In genomic region chr1:63590161-63590560, GRCh38 we compare ENCODE assay signal across 22 cellular contexts. TPM values are rescaled to one million over a fixed set of nuclear protein-coding genes. Genes with fewer than 3 reads are reported as not detected.
DNase-seq lines count a peak whose midpoint lies in the region; ATAC-seq and TF ChIP-seq lines count a peak whose summit lies in the region.
"Had no signal": no experiment of that assay in that cellular context is flagged by ENCODE, and none has a peak within 500 bp of the region (broad histone marks: within the 10 kb centered on the region; RNA-seq: fewer than 3 reads in every experiment).

No MANE protein-coding gene starts in this region.

- ATAC-seq in Right ventricle myocardium superior (ENCODE audit: poor library complexity) (no peak), body of pancreas (peak; percentile 31), thoracic aorta (ENCODE audit: insufficient number of reproducible peaks, low FRiP score, low read depth) (no peak), GM18505 (IDR thresholded peaks at IDR 0.05; ENCODE audit: unreplicated experiment) (no peak)
- ATAC-seq: stimulated activated naive CD8-positive, alpha-beta T cell treated with anti-CD3 and anti-CD28 coated beads, Interleukin-15, amount 100 ng/mL, for 72 hours had no signal

- intact Hi-C loops in Right ventricle myocardium superior (cut with DNase I), result no loop called here
- intact Hi-C loops in body of pancreas (cut with DNase I), result no loop called here

- TF ChIP-seq CTCF in cardiac muscle cell (IDR thresholded peaks at IDR 0.05; ENCODE audit: low read depth, low read length), result no peak
- TF ChIP-seq CTCF in body of pancreas (IDR thresholded peaks at IDR 0.05), result no peak
- TF ChIP-seq CTCF in hepatocyte (IDR thresholded peaks at IDR 0.05; ENCODE audit: poor library complexity), result no peak
- TF ChIP-seq CTCF in thoracic aorta (IDR thresholded peaks at IDR 0.05), result no peak

- H3K27me3 ChIP-seq in cardiac muscle cell (no peaks in the 10 kb centered on the region), body of pancreas (no peaks in the 10 kb centered on the region), hepatocyte (no peaks in the 10 kb centered on the region), thoracic aorta (replicated peaks; ENCODE audit: insufficient read depth) (no peaks in the 10 kb centered on the region)
- H3K27me3 ChIP-seq: BLaER1, brain microvascular endothelial cell, neutrophil, SJSA1, upper lobe of left lung had no signal

- TF ChIP-seq POLR2A in body of pancreas (IDR thresholded peaks at IDR 0.05), result peak in 1 of 3 donors; percentile 8
- TF ChIP-seq POLR2A in GM18505 (IDR thresholded peaks at IDR 0.05; ENCODE audit: borderline replicate concordance, extremely low read depth, insufficient read depth, insufficient read length), result no peak

- WGBS in body of pancreas, 2 donors, result 40 to 44% methylated on average over 3 of the region's 3 CpGs
- 76% methylated on average over 3 of the region's 3 CpGs for WGBS in hepatocyte (ENCODE audit: low lambda C conversion rate, missing lambda C conversion rate)

- H3K9me2 ChIP-seq in hepatocyte (replicated peaks; ENCODE audit: insufficient read depth), result no peaks in the 10 kb centered on the region

- peak in 1 of 2 donors; percentile 9 for DNase-seq in cardiac muscle cell (ENCODE audit: low read depth in 1 of 2, low spot score in 1 of 2)
- DNase-seq in Right ventricle myocardium superior, result no peak
- peak; percentile 35 to 46 (median 40) for DNase-seq in body of pancreas
- DNase-seq in hepatocyte (ENCODE audit: low spot score), result no peak
- DNase-seq in thoracic aorta (ENCODE audit: low spot score), result no peak
- no peak for DNase-seq in NCI-H2107 (lab: John Stamatoyannopoulos, UW)
- DNase-seq in stimulated activated CD4-positive, alpha-beta T cell treated with anti-CD3 and anti-CD28 coated beads, Interleukin-2, amount 100 ng/mL, for 24 hours, result no peak
- DNase-seq: activated CD4-positive, alpha-beta T cell treated with anti-CD3 and anti-CD28 coated beads for 4 hours; activated naive CD4-positive, alpha-beta T cell treated with anti-CD3 and anti-CD28 coated beads, Interleukin-2, amount 50 U/mL, for 16 hours; brain microvascular endothelial cell; Caco-2; dermis blood vessel endothelial cell; kidney; NCI-H187 treated with DMSO at 0.1 percent for 48 hours; stimulated activated CD4-positive, alpha-beta T cell treated with anti-CD3 and anti-CD28 coated beads, Interleukin-12 subunit alpha, Interleukin-12 subunit beta, amount 100 ng/mL, for 4 hours; stimulated activated naive CD8-positive, alpha-beta T cell treated with anti-CD3 and anti-CD28 coated beads, Interleukin-15, amount 100 ng/mL, for 72 hours; T-helper 1 cell; upper lobe of left lung had no signal

- peak overlapping the region; percentile 27 for H3K4me2 ChIP-seq in hepatocyte
- H3K4me2 ChIP-seq: BLaER1 had no signal

- H2AFZ ChIP-seq in hepatocyte, result no peak overlapping the region

- peaks cover 1% of the 10 kb centered on the region for H3K36me3 ChIP-seq in cardiac muscle cell
- H3K36me3 ChIP-seq in body of pancreas (replicated peaks in 1 of 2; ENCODE audit: insufficient read depth in 1 of 2, low read depth in 2 of 2), result no peaks in the 10 kb centered on the region
- H3K36me3 ChIP-seq in hepatocyte (replicated peaks; ENCODE audit: insufficient read depth, low read depth), result no peaks in the 10 kb centered on the region
- no peaks in the 10 kb centered on the region for H3K36me3 ChIP-seq in thoracic aorta
- H3K36me3 ChIP-seq: BLaER1, brain microvascular endothelial cell, neutrophil, SJSA1, upper lobe of left lung had no signal

- no peaks in the 10 kb centered on the region for H4K20me1 ChIP-seq in hepatocyte (ENCODE audit: insufficient read depth, poor library complexity, severe bottlenecking)
- H4K20me1 ChIP-seq: BLaER1 had no signal

- H3K4me3 ChIP-seq in cardiac muscle cell (no peak overlapping the region), body of pancreas (no peak overlapping the region), hepatocyte (no peak overlapping the region), thoracic aorta (peak overlapping the region; percentile 39)
- H3K4me3 ChIP-seq: BLaER1, SJSA1, upper lobe of left lung had no signal

- peaks cover 4% of the 10 kb centered on the region for H3K79me2 ChIP-seq in hepatocyte

- H3K9me3 ChIP-seq in cardiac muscle cell (ENCODE audit: low read depth), result no peaks in the 10 kb centered on the region
- H3K9me3 ChIP-seq in body of pancreas, result no peaks in the 10 kb centered on the region
- no peaks in the 10 kb centered on the region for H3K9me3 ChIP-seq in hepatocyte (ENCODE audit: low read depth)
- no peaks in the 10 kb centered on the region for H3K9me3 ChIP-seq in thoracic aorta
- H3K9me3 ChIP-seq: BLaER1, Caco-2, neutrophil, SJSA1, upper lobe of left lung had no signal

- H3K4me1 ChIP-seq in cardiac muscle cell (ENCODE audit: low read depth) (peaks cover 15% of the 10 kb centered on the region), body of pancreas (peaks cover 29% of the 10 kb centered on the region), hepatocyte (ENCODE audit: insufficient read depth) (peaks cover 3% of the 10 kb centered on the region), thoracic aorta (ENCODE audit: control insufficient read depth in 1 of 2, low read depth in 2 of 2) (peaks cover 9 to 42% of the 10 kb centered on the region in 2 donors)

- H3K27ac ChIP-seq in cardiac muscle cell (peak overlapping the region; percentile 52), body of pancreas (peak overlapping the region; percentile 6 to 71 (median 44)), hepatocyte (no peak overlapping the region), thoracic aorta (peak overlapping the region; percentile 52 to 56)
- H3K27ac ChIP-seq: BLaER1, brain microvascular endothelial cell, neutrophil, SJSA1, upper lobe of left lung had no signal

RNA-seq across cellular contexts. Expression of gene PGM1, which starts 3.0 kb away (rescaled TPM):
- total RNA-seq in cardiac muscle cell, result 344 and 361 TPM in 2 replicates
- 264 and 277 TPM in 2 replicates for polyA plus RNA-seq in cardiac muscle cell
- 283 TPM for total RNA-seq in Right ventricle myocardium superior
- 100 to 1,000 TPM in 1 of 2 donors, 10 to 100 TPM in 1; 68.5 to 123 TPM for total RNA-seq in body of pancreas
- total RNA-seq in hepatocyte, result 76.1 and 88.9 TPM in 2 replicates
- polyA plus RNA-seq in hepatocyte, result 71.2 and 85.0 TPM in 2 replicates
- total RNA-seq in thoracic aorta, result 10 to 100 TPM; 62.4 to 69.7 TPM

Comparison
In these comparisons a context has a peak if more than half of its experiments do, and no peak if none do; other contexts are left out.
1. DNase-seq: peak in body of pancreas (4 of 4); none in Right ventricle myocardium superior (single experiment), hepatocyte (single experiment), thoracic aorta (single experiment), NCI-H2107 (single experiment) and stimulated activated CD4-positive, alpha-beta T cell treated with anti-CD3 and anti-CD28 coated beads, Interleukin-2, amount 100 ng/mL, for 24 hours (0 of 2).